Comparison of ENCODE assay signal across 2 cellular contexts in the genomic region with DNA sequence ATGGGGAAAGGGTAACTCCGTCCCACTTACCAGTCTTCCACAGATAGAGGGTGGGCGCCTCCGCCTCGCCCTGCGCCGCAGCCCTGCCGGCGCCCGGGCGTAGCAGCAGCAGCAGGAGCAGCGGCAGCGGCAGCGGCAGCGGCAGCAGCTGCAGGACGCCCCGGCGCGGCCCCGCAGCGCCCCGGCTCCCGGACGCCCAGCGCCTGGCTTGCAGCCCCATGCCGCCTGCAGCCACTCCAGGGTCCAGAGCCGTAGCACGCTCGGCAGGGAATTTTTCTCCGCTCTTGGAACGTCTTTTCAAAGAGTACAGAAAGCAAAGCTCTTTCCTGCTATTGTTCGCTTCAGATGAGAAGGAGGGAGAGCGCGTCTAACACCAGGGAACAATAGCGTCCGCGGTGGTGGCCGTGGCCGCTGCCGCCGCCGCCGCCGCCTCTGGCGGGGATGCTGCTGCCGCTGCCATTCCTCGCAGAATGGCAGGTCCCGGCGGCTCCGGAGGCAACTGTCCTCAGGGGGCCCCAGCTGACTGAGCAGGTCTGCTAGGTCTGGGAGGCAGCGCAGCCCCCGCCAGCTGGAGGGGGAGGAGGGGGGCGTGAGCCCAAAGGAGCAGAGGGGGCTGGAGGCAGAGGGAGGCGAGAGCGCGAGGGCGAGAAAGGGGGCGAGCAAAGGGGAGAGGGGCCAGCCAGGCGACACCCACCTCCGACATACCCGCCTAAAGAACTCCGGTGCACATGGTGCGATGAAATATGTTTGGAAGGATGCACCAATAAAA.
TF ChIP-seq lines count a peak whose summit lies in the region.

A gene with protein sequence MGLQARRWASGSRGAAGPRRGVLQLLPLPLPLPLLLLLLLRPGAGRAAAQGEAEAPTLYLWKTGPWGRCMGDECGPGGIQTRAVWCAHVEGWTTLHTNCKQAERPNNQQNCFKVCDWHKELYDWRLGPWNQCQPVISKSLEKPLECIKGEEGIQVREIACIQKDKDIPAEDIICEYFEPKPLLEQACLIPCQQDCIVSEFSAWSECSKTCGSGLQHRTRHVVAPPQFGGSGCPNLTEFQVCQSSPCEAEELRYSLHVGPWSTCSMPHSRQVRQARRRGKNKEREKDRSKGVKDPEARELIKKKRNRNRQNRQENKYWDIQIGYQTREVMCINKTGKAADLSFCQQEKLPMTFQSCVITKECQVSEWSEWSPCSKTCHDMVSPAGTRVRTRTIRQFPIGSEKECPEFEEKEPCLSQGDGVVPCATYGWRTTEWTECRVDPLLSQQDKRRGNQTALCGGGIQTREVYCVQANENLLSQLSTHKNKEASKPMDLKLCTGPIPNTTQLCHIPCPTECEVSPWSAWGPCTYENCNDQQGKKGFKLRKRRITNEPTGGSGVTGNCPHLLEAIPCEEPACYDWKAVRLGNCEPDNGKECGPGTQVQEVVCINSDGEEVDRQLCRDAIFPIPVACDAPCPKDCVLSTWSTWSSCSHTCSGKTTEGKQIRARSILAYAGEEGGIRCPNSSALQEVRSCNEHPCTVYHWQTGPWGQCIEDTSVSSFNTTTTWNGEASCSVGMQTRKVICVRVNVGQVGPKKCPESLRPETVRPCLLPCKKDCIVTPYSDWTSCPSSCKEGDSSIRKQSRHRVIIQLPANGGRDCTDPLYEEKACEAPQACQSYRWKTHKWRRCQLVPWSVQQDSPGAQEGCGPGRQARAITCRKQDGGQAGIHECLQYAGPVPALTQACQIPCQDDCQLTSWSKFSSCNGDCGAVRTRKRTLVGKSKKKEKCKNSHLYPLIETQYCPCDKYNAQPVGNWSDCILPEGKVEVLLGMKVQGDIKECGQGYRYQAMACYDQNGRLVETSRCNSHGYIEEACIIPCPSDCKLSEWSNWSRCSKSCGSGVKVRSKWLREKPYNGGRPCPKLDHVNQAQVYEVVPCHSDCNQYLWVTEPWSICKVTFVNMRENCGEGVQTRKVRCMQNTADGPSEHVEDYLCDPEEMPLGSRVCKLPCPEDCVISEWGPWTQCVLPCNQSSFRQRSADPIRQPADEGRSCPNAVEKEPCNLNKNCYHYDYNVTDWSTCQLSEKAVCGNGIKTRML (N-terminal part only) (minus strand): TSS at position 472 of the 769 bp plus-strand sequence. CDS start 252 bp downstream, at position 220.

TF ChIP-seq in GM23338, 12 proteins besides CTCF, POLR2A, EP300 and RAD21 (continued from another document):
- no peak for TF ChIP-seq EZH2 (IDR thresholded peaks at IDR 0.05; ENCODE audit: low read depth, unreplicated experiment)
- TF ChIP-seq, protein P1, sequence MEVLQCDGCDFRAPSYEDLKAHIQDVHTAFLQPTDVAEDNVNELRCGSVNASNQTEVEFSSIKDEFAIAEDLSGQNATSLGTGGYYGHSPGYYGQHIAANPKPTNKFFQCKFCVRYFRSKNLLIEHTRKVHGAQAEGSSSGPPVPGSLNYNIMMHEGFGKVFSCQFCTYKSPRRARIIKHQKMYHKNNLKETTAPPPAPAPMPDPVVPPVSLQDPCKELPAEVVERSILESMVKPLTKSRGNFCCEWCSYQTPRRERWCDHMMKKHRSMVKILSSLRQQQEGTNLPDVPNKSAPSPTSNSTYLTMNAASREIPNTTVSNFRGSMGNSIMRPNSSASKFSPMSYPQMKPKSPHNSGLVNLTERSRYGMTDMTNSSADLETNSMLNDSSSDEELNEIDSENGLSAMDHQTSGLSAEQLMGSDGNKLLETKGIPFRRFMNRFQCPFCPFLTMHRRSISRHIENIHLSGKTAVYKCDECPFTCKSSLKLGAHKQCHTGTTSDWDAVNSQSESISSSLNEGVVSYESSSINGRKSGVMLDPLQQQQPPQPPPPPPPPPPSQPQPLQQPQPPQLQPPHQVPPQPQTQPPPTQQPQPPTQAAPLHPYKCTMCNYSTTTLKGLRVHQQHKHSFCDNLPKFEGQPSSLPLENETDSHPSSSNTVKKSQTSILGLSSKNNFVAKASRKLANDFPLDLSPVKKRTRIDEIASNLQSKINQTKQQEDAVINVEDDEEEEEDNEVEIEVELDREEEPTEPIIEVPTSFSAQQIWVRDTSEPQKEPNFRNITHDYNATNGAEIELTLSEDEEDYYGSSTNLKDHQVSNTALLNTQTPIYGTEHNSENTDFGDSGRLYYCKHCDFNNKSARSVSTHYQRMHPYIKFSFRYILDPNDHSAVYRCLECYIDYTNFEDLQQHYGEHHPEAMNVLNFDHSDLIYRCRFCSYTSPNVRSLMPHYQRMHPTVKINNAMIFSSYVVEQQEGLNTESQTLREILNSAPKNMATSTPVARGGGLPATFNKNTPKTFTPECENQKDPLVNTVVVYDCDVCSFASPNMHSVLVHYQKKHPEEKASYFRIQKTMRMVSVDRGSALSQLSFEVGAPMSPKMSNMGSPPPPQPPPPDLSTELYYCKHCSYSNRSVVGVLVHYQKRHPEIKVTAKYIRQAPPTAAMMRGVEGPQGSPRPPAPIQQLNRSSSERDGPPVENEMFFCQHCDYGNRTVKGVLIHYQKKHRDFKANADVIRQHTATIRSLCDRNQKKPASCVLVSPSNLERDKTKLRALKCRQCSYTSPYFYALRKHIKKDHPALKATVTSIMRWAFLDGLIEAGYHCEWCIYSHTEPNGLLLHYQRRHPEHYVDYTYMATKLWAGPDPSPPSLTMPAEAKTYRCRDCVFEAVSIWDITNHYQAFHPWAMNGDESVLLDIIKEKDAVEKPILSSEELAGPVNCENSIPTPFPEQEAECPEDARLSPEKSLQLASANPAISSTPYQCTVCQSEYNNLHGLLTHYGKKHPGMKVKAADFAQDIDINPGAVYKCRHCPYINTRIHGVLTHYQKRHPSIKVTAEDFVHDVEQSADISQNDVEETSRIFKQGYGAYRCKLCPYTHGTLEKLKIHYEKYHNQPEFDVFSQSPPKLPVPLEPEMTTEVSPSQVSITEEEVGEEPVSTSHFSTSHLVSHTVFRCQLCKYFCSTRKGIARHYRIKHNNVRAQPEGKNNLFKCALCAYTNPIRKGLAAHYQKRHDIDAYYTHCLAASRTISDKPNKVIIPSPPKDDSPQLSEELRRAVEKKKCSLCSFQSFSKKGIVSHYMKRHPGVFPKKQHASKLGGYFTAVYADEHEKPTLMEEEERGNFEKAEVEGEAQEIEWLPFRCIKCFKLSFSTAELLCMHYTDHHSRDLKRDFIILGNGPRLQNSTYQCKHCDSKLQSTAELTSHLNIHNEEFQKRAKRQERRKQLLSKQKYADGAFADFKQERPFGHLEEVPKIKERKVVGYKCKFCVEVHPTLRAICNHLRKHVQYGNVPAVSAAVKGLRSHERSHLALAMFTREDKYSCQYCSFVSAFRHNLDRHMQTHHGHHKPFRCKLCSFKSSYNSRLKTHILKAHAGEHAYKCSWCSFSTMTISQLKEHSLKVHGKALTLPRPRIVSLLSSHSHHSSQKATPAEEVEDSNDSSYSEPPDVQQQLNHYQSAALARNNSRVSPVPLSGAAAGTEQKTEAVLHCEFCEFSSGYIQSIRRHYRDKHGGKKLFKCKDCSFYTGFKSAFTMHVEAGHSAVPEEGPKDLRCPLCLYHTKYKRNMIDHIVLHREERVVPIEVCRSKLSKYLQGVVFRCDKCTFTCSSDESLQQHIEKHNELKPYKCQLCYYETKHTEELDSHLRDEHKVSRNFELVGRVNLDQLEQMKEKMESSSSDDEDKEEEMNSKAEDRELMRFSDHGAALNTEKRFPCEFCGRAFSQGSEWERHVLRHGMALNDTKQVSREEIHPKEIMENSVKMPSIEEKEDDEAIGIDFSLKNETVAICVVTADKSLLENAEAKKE (CRISPR knock-in tag; IDR thresholded peaks at IDR 0.05): no peak
- TF ChIP-seq, protein P2, sequence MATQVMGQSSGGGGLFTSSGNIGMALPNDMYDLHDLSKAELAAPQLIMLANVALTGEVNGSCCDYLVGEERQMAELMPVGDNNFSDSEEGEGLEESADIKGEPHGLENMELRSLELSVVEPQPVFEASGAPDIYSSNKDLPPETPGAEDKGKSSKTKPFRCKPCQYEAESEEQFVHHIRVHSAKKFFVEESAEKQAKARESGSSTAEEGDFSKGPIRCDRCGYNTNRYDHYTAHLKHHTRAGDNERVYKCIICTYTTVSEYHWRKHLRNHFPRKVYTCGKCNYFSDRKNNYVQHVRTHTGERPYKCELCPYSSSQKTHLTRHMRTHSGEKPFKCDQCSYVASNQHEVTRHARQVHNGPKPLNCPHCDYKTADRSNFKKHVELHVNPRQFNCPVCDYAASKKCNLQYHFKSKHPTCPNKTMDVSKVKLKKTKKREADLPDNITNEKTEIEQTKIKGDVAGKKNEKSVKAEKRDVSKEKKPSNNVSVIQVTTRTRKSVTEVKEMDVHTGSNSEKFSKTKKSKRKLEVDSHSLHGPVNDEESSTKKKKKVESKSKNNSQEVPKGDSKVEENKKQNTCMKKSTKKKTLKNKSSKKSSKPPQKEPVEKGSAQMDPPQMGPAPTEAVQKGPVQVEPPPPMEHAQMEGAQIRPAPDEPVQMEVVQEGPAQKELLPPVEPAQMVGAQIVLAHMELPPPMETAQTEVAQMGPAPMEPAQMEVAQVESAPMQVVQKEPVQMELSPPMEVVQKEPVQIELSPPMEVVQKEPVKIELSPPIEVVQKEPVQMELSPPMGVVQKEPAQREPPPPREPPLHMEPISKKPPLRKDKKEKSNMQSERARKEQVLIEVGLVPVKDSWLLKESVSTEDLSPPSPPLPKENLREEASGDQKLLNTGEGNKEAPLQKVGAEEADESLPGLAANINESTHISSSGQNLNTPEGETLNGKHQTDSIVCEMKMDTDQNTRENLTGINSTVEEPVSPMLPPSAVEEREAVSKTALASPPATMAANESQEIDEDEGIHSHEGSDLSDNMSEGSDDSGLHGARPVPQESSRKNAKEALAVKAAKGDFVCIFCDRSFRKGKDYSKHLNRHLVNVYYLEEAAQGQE (IDR thresholded peaks at IDR 0.05; ENCODE audit: unreplicated experiment): no peak
TF ChIP-seq in GM23338: peak in this region for 0.

TF ChIP-seq in neural cell, 6 proteins besides CTCF, POLR2A, EP300 and RAD21:
- TF ChIP-seq, protein P2 (IDR thresholded peaks at IDR 0.05; ENCODE audit: borderline replicate concordance): peak; percentile 77
- peak; percentile 73 for TF ChIP-seq TAF1 (IDR thresholded peaks at IDR 0.05; ENCODE audit: low read depth)
- TF ChIP-seq EZH2 (IDR thresholded peaks at IDR 0.05; ENCODE audit: borderline replicate concordance, insufficient read depth, low read length, poor library complexity, severe bottlenecking): no peak
- TF ChIP-seq POLR2AphosphoS5 (IDR thresholded peaks at IDR 0.05): peak; percentile 69
- peak; percentile 54 for TF ChIP-seq MXI1 (conservative IDR thresholded peaks at IDR 0.05; ENCODE audit: poor library complexity, severe bottlenecking)
- peak; percentile 68 for TF ChIP-seq SMC3 (conservative IDR thresholded peaks at IDR 0.05; ENCODE audit: poor library complexity)
